ENCODE assay signal across 10 cellular contexts in genomic region chr1:203368624-203369451, GRCh38. TPM values are rescaled to one million over a fixed set of nuclear protein-coding genes. Genes with fewer than 3 reads are reported as not detected.
DNase-seq lines count a peak whose midpoint lies in the region; ATAC-seq and TF ChIP-seq lines count a peak whose summit lies in the region.
"Had no signal": no experiment of that assay in that cellular context is flagged by ENCODE, and none has a peak within 500 bp of the region (broad histone marks: within the 10 kb centered on the region; RNA-seq: fewer than 3 reads in every experiment).

No MANE protein-coding gene starts in this region.

- POLR2A ChIA-PET in OCI-LY7 (lab: Charles Lee): interaction anchor here (0.6 to 3.1 kb wide), 3 partner anchors 11 to 1044 kb away, joined by 3 to 15 read pairs (median 3); no protein-coding TSS in a partner anchor

- H3K9me3 Mint-ChIP-seq in stimulated activated naive CD8-positive, alpha-beta T cell treated with anti-CD3 and anti-CD28 coated beads, Interleukin-15, amount 100 ng/mL, for 72 hours: no peaks in the 10 kb centered on the region

- no peaks in the 10 kb centered on the region for H3K9me3 ChIP-seq in OCI-LY7 (ENCODE audit: low read length)
- H3K9me3 ChIP-seq: Peyer's patch had no signal

- H3K27ac ChIP-seq in OCI-LY7 (ENCODE audit: low read depth, low read length, poor library complexity, severe bottlenecking) (no peak overlapping the region), rectal smooth muscle tissue (ENCODE audit: low read depth, low read length) (peak overlapping the region; percentile 32)

- peak; percentile 34; the same call in 1 of the 2 replicates for TF ChIP-seq CTCF in OCI-LY7 (conservative IDR thresholded peaks at IDR 0.05; ENCODE audit: low read length)
- peak; percentile 62 for TF ChIP-seq CTCF in fibroblast of the aortic adventitia (IDR thresholded peaks at IDR 0.05; ENCODE audit: insufficient read depth, low read length)

- no peak overlapping the region for H2AFZ ChIP-seq in OCI-LY7 (ENCODE audit: low read length)

- no TSS peak for BruUV-seq in OCI-LY7 (replicated peaks; lab: Mats Ljungman, UMichigan)

- ATAC-seq in stimulated activated naive CD8-positive, alpha-beta T cell treated with anti-CD3 and anti-CD28 coated beads, Interleukin-15, amount 100 ng/mL, for 72 hours: no peak
- no peak for ATAC-seq in HG03469 (IDR thresholded peaks at IDR 0.05; ENCODE audit: unreplicated experiment)

- H3K4me1 Mint-ChIP-seq in stimulated activated naive CD8-positive, alpha-beta T cell treated with anti-CD3 and anti-CD28 coated beads, Interleukin-15, amount 100 ng/mL, for 72 hours: no peaks in the 10 kb centered on the region

- H3K27me3 ChIP-seq in rectal smooth muscle tissue (ENCODE audit: control insufficient read depth, insufficient read depth, low read length): no peaks in the 10 kb centered on the region
- H3K27me3 ChIP-seq: Peyer's patch had no signal

- H4K20me1 ChIP-seq in OCI-LY7 (ENCODE audit: insufficient read depth, low read length): no peaks in the 10 kb centered on the region

- CTCF ChIA-PET in OCI-LY7 (lab: Charles Lee; ENCODE audit: unreplicated experiment): no interaction called here

- no peaks in the 10 kb centered on the region for H3K79me2 ChIP-seq in OCI-LY7 (ENCODE audit: insufficient read depth, low read depth, low read length)

- no peak overlapping the region for H3K4me3 Mint-ChIP-seq in stimulated activated naive CD8-positive, alpha-beta T cell treated with anti-CD3 and anti-CD28 coated beads, Interleukin-15, amount 100 ng/mL, for 72 hours

- H3K27me3 Mint-ChIP-seq in stimulated activated naive CD8-positive, alpha-beta T cell treated with anti-CD3 and anti-CD28 coated beads, Interleukin-15, amount 100 ng/mL, for 72 hours: peaks cover 16% of the 10 kb centered on the region

- H3K4me1 ChIP-seq in OCI-LY7 (ENCODE audit: insufficient read depth, low read length, poor library complexity, severe bottlenecking) (peaks cover 14% of the 10 kb centered on the region), rectal smooth muscle tissue (ENCODE audit: control insufficient read depth, insufficient read depth, low read length) (peaks cover 13% of the 10 kb centered on the region)

- DNase-seq in EL: peak; percentile 73
- DNase-seq in OCI-LY7 (ENCODE audit: low spot score): no peak
- peak; percentile 92 for DNase-seq in fibroblast of the aortic adventitia (ENCODE audit: low read depth)
- DNase-seq in stimulated activated naive CD8-positive, alpha-beta T cell treated with anti-CD3 and anti-CD28 coated beads, Interleukin-15, amount 100 ng/mL, for 72 hours: no peak
- DNase-seq in NCI-H524 treated with DMSO at 0.1 percent for 48 hours (lab: John Stamatoyannopoulos, UW): no peak
- DNase-seq in iPS-NIHi7 (ENCODE audit: extremely low spot score): no peak
- DNase-seq: activated effector memory CD4-positive, alpha-beta T cell treated with Interleukin-2 at 50 U/mL for 16 hours had no signal

- H3K9ac ChIP-seq in rectal smooth muscle tissue (ENCODE audit: low read length): no peak overlapping the region

- H3K36me3 ChIP-seq in OCI-LY7 (ENCODE audit: insufficient read depth, low read length) (no peaks in the 10 kb centered on the region), rectal smooth muscle tissue (ENCODE audit: control insufficient read depth, insufficient read depth, low read length) (no peaks in the 10 kb centered on the region)
- H3K36me3 ChIP-seq: Peyer's patch had no signal

- no peak overlapping the region for H3K4me2 ChIP-seq in OCI-LY7 (ENCODE audit: low read length)

- no peak overlapping the region for H3K27ac Mint-ChIP-seq in stimulated activated naive CD8-positive, alpha-beta T cell treated with anti-CD3 and anti-CD28 coated beads, Interleukin-15, amount 100 ng/mL, for 72 hours

- intact Hi-C loops in OCI-LY7 (cut with micrococcal nuclease; ENCODE audit: unreplicated experiment): no loop called here

- no peaks in the 10 kb centered on the region for H3K9me2 ChIP-seq in OCI-LY7 (ENCODE audit: insufficient read depth, low read length)

- no peak overlapping the region for H3K4me3 ChIP-seq in OCI-LY7 (ENCODE audit: low read depth, low read length, poor library complexity, severe bottlenecking)
- no peak overlapping the region for H3K4me3 ChIP-seq in fibroblast of the aortic adventitia (ENCODE audit: low read depth, low read length)
- no peak overlapping the region for H3K4me3 ChIP-seq in rectal smooth muscle tissue (ENCODE audit: low read length)
- H3K4me3 ChIP-seq: Peyer's patch had no signal

RNA-seq across cellular contexts. Expression of gene FMOD, which starts 17.9 kb away (rescaled TPM):
- total RNA-seq in OCI-LY7 (2014; rRNA removed; shearing (Covaris generic)): 0.05 TPM in 1 of 2 replicates, not detected in the other
- total RNA-seq in OCI-LY7 (2022) (not detected in 2 replicates), fibroblast of the aortic adventitia (ENCODE audit: low replicate concordance) (6.6 and 9.1 TPM in 2 replicates)

Comparison
In these comparisons a context has a peak if more than half of its experiments do, and no peak if none do; other contexts are left out.
1. DNase-seq: peak in EL (single experiment) and fibroblast of the aortic adventitia (single experiment); none in OCI-LY7 (single experiment), stimulated activated naive CD8-positive, alpha-beta T cell treated with anti-CD3 and anti-CD28 coated beads, Interleukin-15, amount 100 ng/mL, for 72 hours (0 of 2), NCI-H524 treated with DMSO at 0.1 percent for 48 hours (single experiment) and iPS-NIHi7 (single experiment).